ENCODE assay signal across 8 cellular contexts in the genomic region with DNA sequence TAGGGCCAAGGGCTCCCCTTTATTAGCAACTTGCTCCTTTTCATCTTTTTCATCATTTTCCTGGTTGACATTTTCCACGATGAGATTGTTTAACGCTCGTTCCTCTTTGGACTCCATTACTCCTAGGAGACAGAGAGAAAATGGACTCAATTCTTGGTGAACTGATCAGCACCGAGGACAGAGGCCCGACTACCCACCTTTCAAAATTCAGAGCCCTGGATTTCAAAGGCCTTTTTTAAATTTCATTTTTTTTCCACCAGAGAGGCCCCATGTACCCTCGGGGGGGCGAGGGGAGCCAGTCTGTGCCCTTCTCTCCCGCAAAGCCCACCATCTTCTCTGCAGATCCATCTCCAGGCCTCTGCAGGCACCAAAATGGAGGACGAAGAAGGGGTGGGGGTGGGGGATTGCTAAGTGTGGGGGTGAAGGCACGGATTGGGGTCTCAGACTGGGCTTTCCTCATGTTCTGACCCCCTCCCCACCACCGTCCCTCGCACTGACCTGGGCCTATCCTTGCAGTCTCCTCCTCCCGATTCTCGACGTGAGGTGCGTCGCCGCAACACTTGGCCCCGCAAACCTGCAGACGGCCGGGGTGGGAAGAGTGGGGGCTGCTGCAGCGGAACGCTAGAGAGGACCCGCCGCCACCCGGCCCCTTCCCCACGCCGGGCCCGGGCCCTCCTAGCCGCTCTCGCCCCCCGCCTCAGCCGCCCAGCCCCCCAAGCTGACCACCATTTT.
DNase-seq lines count a peak whose midpoint lies in the region; ATAC-seq and TF ChIP-seq lines count a peak whose summit lies in the region.

No MANE protein-coding gene starts in this region.

- no peak for TF ChIP-seq CTCF in LNCaP clone FGC (IDR thresholded peaks at IDR 0.05; ENCODE audit: control insufficient read depth, extremely low read depth, insufficient read depth)

- no peaks in the 10 kb centered on the region for H3K9me3 ChIP-seq in ES-I3 (ENCODE audit: control insufficient read depth, insufficient read depth, low read length)
- no peaks in the 10 kb centered on the region for H3K9me3 ChIP-seq in neuron (ENCODE audit: low read length)

- peak; percentile 5 for ATAC-seq in effector memory CD8-positive, alpha-beta T cell (replicated peaks)
- ATAC-seq in GM21360 (IDR thresholded peaks at IDR 0.05; ENCODE audit: unreplicated experiment) (no peak), HG03469 (IDR thresholded peaks at IDR 0.05; ENCODE audit: unreplicated experiment) (no peak)

- peak overlapping the region; percentile 74 for H3K4me3 ChIP-seq in LNCaP clone FGC (ENCODE audit: low read depth, low read length)
- H3K4me3 ChIP-seq in neuron (ENCODE audit: low read length) = peak overlapping the region; percentile 60

- H2AFZ ChIP-seq in neuron (ENCODE audit: low read depth, low read length) = peak overlapping the region; percentile 66

- no peaks in the 10 kb centered on the region for H3K9me3 Mint-ChIP-seq in effector memory CD8-positive, alpha-beta T cell

- H3K36me3 ChIP-seq in ES-I3 (ENCODE audit: insufficient read depth, low read length) (peaks cover 4% of the 10 kb centered on the region), neuron (ENCODE audit: insufficient read depth, low read length) (no peaks in the 10 kb centered on the region)

- no peak for DNase-seq in LNCaP clone FGC (ENCODE audit: low read depth)
- peak in 1 of 3 experiments; percentile 0 for DNase-seq in effector memory CD8-positive, alpha-beta T cell
- no peak for DNase-seq in RKO (ENCODE audit: low spot score)
- no peak for DNase-seq in NCI-H446 (lab: John Stamatoyannopoulos, UW)

- H3K27me3 ChIP-seq in neuron (ENCODE audit: insufficient read depth, low read length) = peaks cover 7% of the 10 kb centered on the region

- H3K36me3 Mint-ChIP-seq in effector memory CD8-positive, alpha-beta T cell (ENCODE audit: insufficient read depth) = peaks cover 3% of the 10 kb centered on the region

- peak overlapping the region; percentile 78 to 81 for H3K4me3 Mint-ChIP-seq in effector memory CD8-positive, alpha-beta T cell

- H3K9ac ChIP-seq in ES-I3 (ENCODE audit: low read depth, low read length) = peak overlapping the region; percentile 92

- H3K27me3 Mint-ChIP-seq in effector memory CD8-positive, alpha-beta T cell = no peaks in the 10 kb centered on the region

- no peak overlapping the region for H3K27ac Mint-ChIP-seq in effector memory CD8-positive, alpha-beta T cell

- no peaks in the 10 kb centered on the region for H3K4me1 ChIP-seq in ES-I3 (ENCODE audit: insufficient read depth, low read length)
- no peaks in the 10 kb centered on the region for H3K4me1 ChIP-seq in neuron (ENCODE audit: insufficient read depth, low read length)

- peaks cover 2 to 3% of the 10 kb centered on the region in 2 donors for H3K4me1 Mint-ChIP-seq in effector memory CD8-positive, alpha-beta T cell (ENCODE audit: low read depth in 2 of 2)
